Comparison of ENCODE assay signal across 23 cellular contexts in genomic region chr11:132448334-132448995, GRCh38.
DNase-seq lines count a peak whose midpoint lies in the region; ATAC-seq and TF ChIP-seq lines count a peak whose summit lies in the region.
"Had no signal": no experiment of that assay in that cellular context is flagged by ENCODE, and none has a peak within 500 bp of the region (broad histone marks: within the 10 kb centered on the region; RNA-seq: fewer than 3 reads in every experiment).

No MANE protein-coding gene starts in this region.

- H2BK15ac ChIP-seq in mesendoderm (replicated peaks; ENCODE audit: low read depth), result no peak overlapping the region

- H3K36me3 Mint-ChIP-seq in Calu3 (ENCODE audit: insufficient read depth, unreplicated experiment), result no peaks in the 10 kb centered on the region
- H3K36me3 Mint-ChIP-seq: naive thymus-derived CD8-positive, alpha-beta T cell had no signal

- WGBS in mesendoderm (ENCODE audit: extremely low coverage, insufficient coverage, low lambda C conversion rate), result no CpG with 5 or more reads among the region's 4 CpGs

- H3K27me3 Mint-ChIP-seq in Calu3 (ENCODE audit: unreplicated experiment), result no peaks in the 10 kb centered on the region
- H3K27me3 Mint-ChIP-seq: activated CD8-positive, alpha-beta T cell treated with anti-CD3 and anti-CD28 coated beads for 36 hours; CD4-positive, alpha-beta T cell had no signal

- H3K27me3 ChIP-seq in mesendoderm (ENCODE audit: insufficient read depth, low read length, poor library complexity), result no peaks in the 10 kb centered on the region
- H3K27me3 ChIP-seq: tibial artery had no signal

- H3K4me3 ChIP-seq in astrocyte of the spinal cord (ENCODE audit: low read depth, low read length), result no peak overlapping the region
- H3K4me3 ChIP-seq in mesendoderm (ENCODE audit: low read length), result no peak overlapping the region
- H3K4me3 ChIP-seq: tibial artery had no signal

- TF ChIP-seq CTCF in astrocyte of the spinal cord (IDR thresholded peaks at IDR 0.05; ENCODE audit: low read depth, low read length) (no peak), Calu3 (IDR thresholded peaks at IDR 0.05; ENCODE audit: unreplicated experiment) (no peak)

- no peak overlapping the region for H3K27ac ChIP-seq in mesendoderm (ENCODE audit: low read depth, low read length)
- H3K27ac ChIP-seq: parathyroid adenoma, tibial artery had no signal

- no peaks in the 10 kb centered on the region for H3K36me3 ChIP-seq in mesendoderm (ENCODE audit: control insufficient read depth, insufficient read depth, low read length)
- H3K36me3 ChIP-seq: tibial artery had no signal

- H3K9ac ChIP-seq in mesendoderm (ENCODE audit: low read length), result no peak overlapping the region
- H3K9ac ChIP-seq: parathyroid adenoma had no signal

- ATAC-seq in HG02642 (IDR thresholded peaks at IDR 0.05; ENCODE audit: poor library complexity, unreplicated experiment), result no peak
- ATAC-seq: activated CD8-positive, alpha-beta T cell treated with anti-CD3 and anti-CD28 coated beads for 36 hours; naive thymus-derived CD8-positive, alpha-beta T cell had no signal

- H3K18ac ChIP-seq in mesendoderm (ENCODE audit: low read length), result no peak overlapping the region

- DNase-seq in Caki2 (ENCODE audit: low read depth) (peak; percentile 35), HS-27A (ENCODE audit: low read depth) (peak; percentile 24), astrocyte of the spinal cord (ENCODE audit: low read depth, low spot score) (peak; percentile 10), mesendoderm (peak; percentile 32), Calu3 (no peak), cerebellum (ENCODE audit: low spot score) (no peak)
- no peak for DNase-seq in stimulated activated CD4-positive, alpha-beta T cell treated with anti-CD3 and anti-CD28 coated beads, Interleukin-4, amount 100 ng/mL, for 1 hour
- DNase-seq: ACHN; activated CD8-positive, alpha-beta T cell treated with anti-CD3 and anti-CD28 coated beads for 36 hours; activated naive CD4-positive, alpha-beta T cell treated with Interleukin-2 at 50 U/mL for 16 hours; amniotic stem cell; CD4-positive, alpha-beta T cell; central memory CD4-positive, alpha-beta T cell; DMS53; naive thymus-derived CD8-positive, alpha-beta T cell; NCI-H1417; NCI-H526; stimulated activated naive CD4-positive, alpha-beta T cell; T1000; tibial artery had no signal

- no peaks in the 10 kb centered on the region for H3K79me2 ChIP-seq in mesendoderm (ENCODE audit: control insufficient read depth, insufficient read depth, low read length)
- H3K79me2 ChIP-seq: parathyroid adenoma had no signal

- intact Hi-C loops in Calu3 (cut with micrococcal nuclease; ENCODE audit: unreplicated experiment), result no loop called here

- peaks cover 16% of the 10 kb centered on the region for H3K9me3 Mint-ChIP-seq in Calu3 (ENCODE audit: low read depth, unreplicated experiment)
- H3K9me3 Mint-ChIP-seq: activated CD8-positive, alpha-beta T cell treated with anti-CD3 and anti-CD28 coated beads for 36 hours; CD4-positive, alpha-beta T cell had no signal

- no TSS peak for BruUV-seq in Calu3 (replicated peaks; lab: Mats Ljungman, UMichigan)

- no peak overlapping the region for H3K27ac Mint-ChIP-seq in Calu3 (ENCODE audit: unreplicated experiment)
- H3K27ac Mint-ChIP-seq: activated CD8-positive, alpha-beta T cell treated with anti-CD3 and anti-CD28 coated beads for 36 hours; CD4-positive, alpha-beta T cell; memory B cell; naive thymus-derived CD8-positive, alpha-beta T cell had no signal

- H4K5ac ChIP-seq in mesendoderm (ENCODE audit: low read length), result no peak overlapping the region

- no peak overlapping the region for H2BK120ac ChIP-seq in mesendoderm (ENCODE audit: low read depth, low read length)

- H3K4ac ChIP-seq in mesendoderm (ENCODE audit: low read depth, low read length), result no peak overlapping the region

- no peak overlapping the region for H3K56ac ChIP-seq in mesendoderm (ENCODE audit: low read length)

- H4K8ac ChIP-seq in mesendoderm (ENCODE audit: low read depth, low read length), result no peak overlapping the region

- H3K4me3 Mint-ChIP-seq in Calu3 (ENCODE audit: low read depth, unreplicated experiment), result no peak overlapping the region
- H3K4me3 Mint-ChIP-seq: activated CD8-positive, alpha-beta T cell treated with anti-CD3 and anti-CD28 coated beads for 36 hours; CD4-positive, alpha-beta T cell; memory B cell; naive thymus-derived CD8-positive, alpha-beta T cell had no signal

- H3K4me1 Mint-ChIP-seq in Calu3 (ENCODE audit: low read depth, unreplicated experiment), result no peaks in the 10 kb centered on the region
- H3K4me1 Mint-ChIP-seq: memory B cell; naive thymus-derived CD8-positive, alpha-beta T cell had no signal

- no peak overlapping the region for H3K4me2 ChIP-seq in mesendoderm (ENCODE audit: low read length)

- H3K23ac ChIP-seq in mesendoderm (ENCODE audit: low read length), result no peak overlapping the region

- no peaks in the 10 kb centered on the region for H3K79me1 ChIP-seq in mesendoderm (ENCODE audit: low read length)

- no peak overlapping the region for H2BK5ac ChIP-seq in mesendoderm (ENCODE audit: low read length)

- no peaks in the 10 kb centered on the region for H3K4me1 ChIP-seq in mesendoderm (ENCODE audit: control insufficient read depth, low read depth, low read length)
- H3K4me1 ChIP-seq: parathyroid adenoma, tibial artery had no signal

- CTCF ChIA-PET in Calu3 (lab: Charles Lee), result no interaction called here

- H2AK5ac ChIP-seq in mesendoderm (ENCODE audit: low read length), result no peak overlapping the region

- in situ Hi-C loops in Caki2 (cut with HindIII; ENCODE audit: low pct_unique_long_range_greater_than_20kb, low sequenced_read_pairs), result no loop called here
- in situ Hi-C loops in astrocyte of the spinal cord (cut with HindIII; ENCODE audit: low sequenced_read_pairs), result no loop called here

Comparison
In these comparisons a context has a peak if more than half of its experiments do, and no peak if none do; other contexts are left out.
1. DNase-seq: peak in Caki2 (single experiment), HS-27A (single experiment), astrocyte of the spinal cord (single experiment) and mesendoderm (single experiment); none in Calu3 (single experiment), cerebellum (single experiment) and stimulated activated CD4-positive, alpha-beta T cell treated with anti-CD3 and anti-CD28 coated beads, Interleukin-4, amount 100 ng/mL, for 1 hour (single experiment).